10 cellular contexts compared by ENCODE assay signal in the genomic region with DNA sequence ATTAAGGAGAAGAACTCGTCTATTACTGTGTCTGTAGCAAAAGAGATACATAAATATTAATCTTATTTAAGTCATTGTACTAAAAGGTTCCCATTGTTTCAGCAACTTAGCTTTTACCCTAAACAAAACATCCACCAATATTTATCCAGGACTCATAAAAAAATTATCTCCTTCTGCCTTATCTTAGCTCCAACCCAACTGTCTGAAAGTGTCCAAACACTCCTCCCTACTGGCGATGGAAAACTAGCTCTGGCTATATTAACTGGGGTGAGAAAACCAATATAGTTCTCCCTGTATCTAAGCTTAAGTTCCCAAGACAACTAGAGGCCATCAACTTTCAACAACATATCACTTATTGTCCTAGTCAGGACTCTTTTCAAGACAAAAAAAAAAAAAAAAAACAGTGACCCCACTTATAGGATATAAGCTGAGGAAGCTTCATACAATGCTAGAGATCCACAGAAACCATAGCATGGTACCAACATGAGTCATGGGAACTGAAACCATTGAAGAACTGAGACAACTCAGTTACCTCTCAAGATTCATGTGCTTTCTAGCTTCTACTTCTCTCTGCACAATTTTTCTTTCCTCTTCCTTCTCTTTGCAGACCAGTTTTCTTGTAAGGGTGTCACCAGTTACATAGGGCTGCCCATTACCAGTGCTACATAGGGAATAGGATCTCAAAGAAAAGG.
DNase-seq lines count a peak whose midpoint lies in the region; ATAC-seq and TF ChIP-seq lines count a peak whose summit lies in the region.
"Had no signal": no experiment of that assay in that cellular context is flagged by ENCODE, and none has a peak within 500 bp of the region (broad histone marks: within the 10 kb centered on the region; RNA-seq: fewer than 3 reads in every experiment).

No MANE protein-coding gene starts in this region.

- peaks cover 34% of the 10 kb centered on the region for H3K4me1 Mint-ChIP-seq in MCF 10A (ENCODE audit: insufficient read depth, unreplicated experiment)
- H3K4me1 Mint-ChIP-seq in stimulated activated naive CD8-positive, alpha-beta T cell treated with anti-CD3 and anti-CD28 coated beads, Interleukin-15, Interleukin-2, amounts not matched to agents 100 ng/mL and 50 ng/mL, for 24 hours (ENCODE audit: low read depth), result peaks cover 66% of the 10 kb centered on the region
- peaks cover 12% of the 10 kb centered on the region for H3K4me1 Mint-ChIP-seq in mesothelial cell of epicardium

- H3K79me2 ChIP-seq in mammary epithelial cell (ENCODE audit: insufficient read depth, low read length), result no peaks in the 10 kb centered on the region

- in situ Hi-C loops in mammary epithelial cell (cut with MboI; ENCODE audit: low sequenced_read_pairs in 2 of 2), result no loop called here

- H3K36me3 Mint-ChIP-seq in MCF 10A (ENCODE audit: insufficient read depth, unreplicated experiment) (no peaks in the 10 kb centered on the region), mesothelial cell of epicardium (no peaks in the 10 kb centered on the region)
- no peaks in the 10 kb centered on the region for H3K36me3 Mint-ChIP-seq in stimulated activated naive CD8-positive, alpha-beta T cell treated with anti-CD3 and anti-CD28 coated beads, Interleukin-15, Interleukin-2, amounts not matched to agents 100 ng/mL and 50 ng/mL, for 24 hours (ENCODE audit: low read depth)

- H3K27ac ChIP-seq in mammary epithelial cell (ENCODE audit: insufficient read depth, low read depth, low read length), result peak overlapping the region; percentile 96
- H3K27ac ChIP-seq: C4-2B, colonic mucosa had no signal

- H4K20me1 ChIP-seq in mammary epithelial cell (ENCODE audit: insufficient read depth, low read length), result no peaks in the 10 kb centered on the region

- no peaks in the 10 kb centered on the region for H3K36me3 ChIP-seq in mammary epithelial cell (ENCODE audit: insufficient read depth, low read length)
- H3K36me3 ChIP-seq: colonic mucosa had no signal

- BruUV-seq in mammary epithelial cell (replicated peaks; lab: Mats Ljungman, UMichigan) (no TSS peak), MCF 10A (replicated peaks; lab: Mats Ljungman, UMichigan) (no TSS peak)

- intact Hi-C loops in mammary epithelial cell (cut with micrococcal nuclease) (no loop called here), MCF 10A (cut with micrococcal nuclease) (no loop called here), sciatic nerve (cut with DNase I) (no loop called here)

- CTCF ChIA-PET in mammary epithelial cell (lab: Charles Lee; ENCODE audit: low non-redundant PET), result no interaction called here
- CTCF ChIA-PET in MCF 10A (lab: Yijun Ruan, JAX), result interaction anchor here (0.6 to 1.2 kb wide), 3 partner anchors 17 to 263 kb away, joined by 4 to 5 read pairs (median 4); no protein-coding TSS in a partner anchor

- H3K4me1 ChIP-seq in mammary epithelial cell (ENCODE audit: insufficient read depth, low read length), result peaks cover 73% of the 10 kb centered on the region
- H3K4me1 ChIP-seq: colonic mucosa had no signal

- DNase-seq in mammary epithelial cell (peak; percentile 70), MCF 10A (ENCODE audit: unreplicated experiment) (no peak), MV-4-11 (lab: John Stamatoyannopoulos, UW) (peak; percentile 90), mesothelial cell of epicardium (ENCODE audit: low spot score in 2 of 2, unreplicated experiment in 2 of 2) (no peak), hepatic stellate cell (ENCODE audit: low spot score) (no peak), sciatic nerve (ENCODE audit: low spot score) (no peak)
- DNase-seq: colonic mucosa had no signal

- H3K9ac ChIP-seq in mammary epithelial cell (ENCODE audit: insufficient read depth, low read length), result peak overlapping the region; percentile 14

- no peaks in the 10 kb centered on the region for H3K27me3 Mint-ChIP-seq in MCF 10A (ENCODE audit: insufficient read depth, unreplicated experiment)
- no peaks in the 10 kb centered on the region for H3K27me3 Mint-ChIP-seq in stimulated activated naive CD8-positive, alpha-beta T cell treated with anti-CD3 and anti-CD28 coated beads, Interleukin-15, Interleukin-2, amounts not matched to agents 100 ng/mL and 50 ng/mL, for 24 hours
- no peaks in the 10 kb centered on the region for H3K27me3 Mint-ChIP-seq in mesothelial cell of epicardium (ENCODE audit: low read depth)

- no peak overlapping the region for H3K27ac Mint-ChIP-seq in MCF 10A (ENCODE audit: low read depth, unreplicated experiment)
- H3K27ac Mint-ChIP-seq in stimulated activated naive CD8-positive, alpha-beta T cell treated with anti-CD3 and anti-CD28 coated beads, Interleukin-15, Interleukin-2, amounts not matched to agents 100 ng/mL and 50 ng/mL, for 24 hours, result peak overlapping the region; percentile 49
- no peak overlapping the region for H3K27ac Mint-ChIP-seq in mesothelial cell of epicardium

- POLR2A ChIA-PET in MCF 10A (lab: Yijun Ruan, JAX), result interaction anchor here (0.6 to 1.4 kb wide), 6 partner anchors 11 to 151 kb away, joined by 3 to 8 read pairs (median 3); partner anchors contain the start of gene RASA1

- 96% methylated on average over 2 of the region's 2 CpGs for WGBS in mammary epithelial cell (ENCODE audit: low coverage, missing lambda C conversion rate)

- H3K4me2 ChIP-seq in mammary epithelial cell (ENCODE audit: insufficient read depth, low read depth, low read length), result no peak overlapping the region

- H3K4me3 ChIP-seq in mammary epithelial cell (replicated peaks in 1 of 3; ENCODE audit: insufficient read depth in 1 of 3, low read depth in 2 of 3, low read length in 3 of 3), result no peak overlapping the region
- H3K4me3 ChIP-seq: colonic mucosa had no signal

- dilution Hi-C loops in mammary epithelial cell (cut with HindIII; ENCODE audit: low sequenced_read_pairs), result no loop called here

- H3K9me3 ChIP-seq in mammary epithelial cell (replicated peaks; ENCODE audit: insufficient read depth, low read length), result no peaks in the 10 kb centered on the region
- H3K9me3 ChIP-seq: colonic mucosa had no signal

- H3K9me3 Mint-ChIP-seq in MCF 10A (ENCODE audit: unreplicated experiment) (no peaks in the 10 kb centered on the region), mesothelial cell of epicardium (no peaks in the 10 kb centered on the region)
- no peaks in the 10 kb centered on the region for H3K9me3 Mint-ChIP-seq in stimulated activated naive CD8-positive, alpha-beta T cell treated with anti-CD3 and anti-CD28 coated beads, Interleukin-15, Interleukin-2, amounts not matched to agents 100 ng/mL and 50 ng/mL, for 24 hours

- H3K4me3 Mint-ChIP-seq in MCF 10A (ENCODE audit: unreplicated experiment) (no peak overlapping the region), mesothelial cell of epicardium (no peak overlapping the region)
- H3K4me3 Mint-ChIP-seq in stimulated activated naive CD8-positive, alpha-beta T cell treated with anti-CD3 and anti-CD28 coated beads, Interleukin-15, Interleukin-2, amounts not matched to agents 100 ng/mL and 50 ng/mL, for 24 hours, result no peak overlapping the region

- no peaks in the 10 kb centered on the region for H3K27me3 ChIP-seq in mammary epithelial cell (ENCODE audit: insufficient read depth, low read length)
- H3K27me3 ChIP-seq: colonic mucosa had no signal

- ATAC-seq in HG02798 (IDR thresholded peaks at IDR 0.05; ENCODE audit: poor library complexity, unreplicated experiment), result peak; percentile 86
- no peak for ATAC-seq in sciatic nerve

- H2AFZ ChIP-seq in mammary epithelial cell (ENCODE audit: low read depth, low read length), result peak overlapping the region; percentile 71

- no peak for TF ChIP-seq CTCF in mammary epithelial cell (conservative IDR thresholded peaks at IDR 0.05 in 1 of 2, IDR thresholded peaks at IDR 0.05 in 1 of 2; ENCODE audit: extremely low read depth in 1 of 2, insufficient read depth in 1 of 2, low read depth in 1 of 2, low read length in 2 of 2)
- no peak for TF ChIP-seq CTCF in MCF 10A (IDR thresholded peaks at IDR 0.05; ENCODE audit: unreplicated experiment)
- TF ChIP-seq CTCF in mesothelial cell of epicardium (IDR thresholded peaks at IDR 0.05; ENCODE audit: unreplicated experiment), result no peak

Comparison
In these comparisons a context has a peak if more than half of its experiments do, and no peak if none do; other contexts are left out.
1. DNase-seq: peak in mammary epithelial cell (single experiment) and MV-4-11 (single experiment); none in MCF 10A (single experiment), mesothelial cell of epicardium (0 of 2), hepatic stellate cell (single experiment) and sciatic nerve (single experiment).